ENCODE assay signal across 17 cellular contexts in genomic region chr6:72524011-72524645, GRCh38.
DNase-seq lines count a peak whose midpoint lies in the region; ATAC-seq and TF ChIP-seq lines count a peak whose summit lies in the region.
"Had no signal": no experiment of that assay in that cellular context is flagged by ENCODE, and none has a peak within 500 bp of the region (broad histone marks: within the 10 kb centered on the region; RNA-seq: fewer than 3 reads in every experiment).

No MANE protein-coding gene starts in this region.

- POLR2A ChIA-PET in CD8-positive, alpha-beta T cell (lab: Charles Lee) = no interaction called here

- H3K27me3 Mint-ChIP-seq in CD8-positive, alpha-beta T cell (ENCODE audit: low read depth) = peaks cover 12% of the 10 kb centered on the region

- H3K4me1 Mint-ChIP-seq in CD8-positive, alpha-beta T cell (ENCODE audit: low read depth) = no peaks in the 10 kb centered on the region
- H3K4me1 Mint-ChIP-seq: endodermal cell had no signal

- no peaks in the 10 kb centered on the region for H3K4me1 ChIP-seq in CD8-positive, alpha-beta T cell (ENCODE audit: insufficient read depth, low read length)
- H3K4me1 ChIP-seq in esophagus squamous epithelium = no peaks in the 10 kb centered on the region
- H3K4me1 ChIP-seq: ascending aorta, pancreas, Peyer's patch had no signal

- no peak overlapping the region for H3K4me3 ChIP-seq in CD8-positive, alpha-beta T cell (ENCODE audit: low read depth, low read length)
- H3K4me3 ChIP-seq in esophagus squamous epithelium = no peak overlapping the region
- H3K4me3 ChIP-seq: ascending aorta, pancreas, Peyer's patch had no signal

- H3K9me3 Mint-ChIP-seq in CD8-positive, alpha-beta T cell = no peaks in the 10 kb centered on the region
- H3K9me3 Mint-ChIP-seq: endodermal cell had no signal

- no peaks in the 10 kb centered on the region for H3K36me3 ChIP-seq in CD8-positive, alpha-beta T cell (ENCODE audit: insufficient read depth, low read length)
- H3K36me3 ChIP-seq in esophagus squamous epithelium = no peaks in the 10 kb centered on the region
- H3K36me3 ChIP-seq: ascending aorta, pancreas, Peyer's patch had no signal

- CTCF ChIA-PET in CD8-positive, alpha-beta T cell (lab: Charles Lee) = interaction anchor here (2.1 kb wide), 1 partner anchor 605 kb away, joined by 7 read pairs; no protein-coding TSS in a partner anchor

- no peak overlapping the region for H3K27ac Mint-ChIP-seq in CD8-positive, alpha-beta T cell
- H3K27ac Mint-ChIP-seq: endodermal cell had no signal

- H3K9me3 ChIP-seq in CD8-positive, alpha-beta T cell (ENCODE audit: low read length) = no peaks in the 10 kb centered on the region
- H3K9me3 ChIP-seq in esophagus squamous epithelium = no peaks in the 10 kb centered on the region
- H3K9me3 ChIP-seq: ascending aorta, pancreas, Peyer's patch had no signal

- no peaks in the 10 kb centered on the region for H3K27me3 ChIP-seq in CD8-positive, alpha-beta T cell (ENCODE audit: insufficient read depth, low read length)
- H3K27me3 ChIP-seq in esophagus squamous epithelium = no peaks in the 10 kb centered on the region
- H3K27me3 ChIP-seq: ascending aorta, pancreas, Peyer's patch had no signal

- peak; percentile 78 for ATAC-seq in HG02938 (IDR thresholded peaks at IDR 0.05; ENCODE audit: unreplicated experiment)
- no peak for ATAC-seq in CD8-positive, alpha-beta T cell
- ATAC-seq: pancreas had no signal

- intact Hi-C loops in head of caudate nucleus (cut with DNase I) (no loop called here), esophagus squamous epithelium (cut with DNase I) (no loop called here)
- intact Hi-C loops in CD8-positive, alpha-beta T cell (cut with DNase I, micrococcal nuclease) = loop anchor here (5.0 kb wide), 2 partner anchors 603 to 608 kb away; no protein-coding TSS in a partner anchor

- H3K27ac ChIP-seq in CD8-positive, alpha-beta T cell (ENCODE audit: low read depth, low read length) = no peak overlapping the region
- H3K27ac ChIP-seq in esophagus squamous epithelium = no peak overlapping the region
- H3K27ac ChIP-seq: 22Rv1, ascending aorta, pancreas, Peyer's patch had no signal

- H3K36me3 Mint-ChIP-seq in CD8-positive, alpha-beta T cell = no peaks in the 10 kb centered on the region

- no peak for TF ChIP-seq CTCF in CD8-positive, alpha-beta T cell (IDR thresholded peaks at IDR 0.05)
- TF ChIP-seq CTCF in esophagus squamous epithelium (IDR thresholded peaks at IDR 0.05) = no peak

- TF ChIP-seq POLR2A in esophagus squamous epithelium (IDR thresholded peaks at IDR 0.05) = no peak

- DNase-seq in DMS 273 (lab: John Stamatoyannopoulos, UW; ENCODE audit: unreplicated experiment) = peak; percentile 54
- no peak for DNase-seq in DMS 273 treated with DMSO at 0.1 percent for 48 hours (lab: John Stamatoyannopoulos, UW)
- DNase-seq in NCI-H2171 (lab: John Stamatoyannopoulos, UW) = peak; percentile 87
- peak in 41 of 42 donors; percentile 12 to 84 (median 45) for DNase-seq in head of caudate nucleus
- DNase-seq in stimulated activated CD8-positive, alpha-beta memory T cell treated with anti-CD3 and anti-CD28 coated beads, Interleukin-4, amount 100 ng/mL, for 48 hours = no peak
- no peak for DNase-seq in CD8-positive, alpha-beta T cell
- DNase-seq in esophagus squamous epithelium (lab: John Stamatoyannopoulos, UW) = no peak
- DNase-seq: activated T-cell treated with anti-CD3 and anti-CD28 coated beads for 4 hours; Calu3; endodermal cell; hypothalamus; pancreas; Peyer's patch; stimulated activated CD4-positive, alpha-beta T cell treated with anti-CD3 and anti-CD28 coated beads, Interleukin-2, amount 100 ng/mL, for 48 hours had no signal

- H3K4me3 Mint-ChIP-seq in CD8-positive, alpha-beta T cell = no peak overlapping the region
- H3K4me3 Mint-ChIP-seq: endodermal cell had no signal

- 56 to 67% methylated on average over 6 of the region's 6 CpGs for WGBS in esophagus squamous epithelium, 2 donors

Comparison
In these comparisons a context has a peak if more than half of its experiments do, and no peak if none do; other contexts are left out.
1. DNase-seq: peak in DMS 273 (single experiment), NCI-H2171 (single experiment) and head of caudate nucleus (41 of 42); none in DMS 273 treated with DMSO at 0.1 percent for 48 hours (single experiment), stimulated activated CD8-positive, alpha-beta memory T cell treated with anti-CD3 and anti-CD28 coated beads, Interleukin-4, amount 100 ng/mL, for 48 hours (single experiment), CD8-positive, alpha-beta T cell (0 of 7) and esophagus squamous epithelium (single experiment).
2. intact Hi-C loops: an anchor here in CD8-positive, alpha-beta T cell (5.0 kb wide); none called in head of caudate nucleus and esophagus squamous epithelium.